Comparison of ENCODE assay signal across 8 cellular contexts in the genomic region with DNA sequence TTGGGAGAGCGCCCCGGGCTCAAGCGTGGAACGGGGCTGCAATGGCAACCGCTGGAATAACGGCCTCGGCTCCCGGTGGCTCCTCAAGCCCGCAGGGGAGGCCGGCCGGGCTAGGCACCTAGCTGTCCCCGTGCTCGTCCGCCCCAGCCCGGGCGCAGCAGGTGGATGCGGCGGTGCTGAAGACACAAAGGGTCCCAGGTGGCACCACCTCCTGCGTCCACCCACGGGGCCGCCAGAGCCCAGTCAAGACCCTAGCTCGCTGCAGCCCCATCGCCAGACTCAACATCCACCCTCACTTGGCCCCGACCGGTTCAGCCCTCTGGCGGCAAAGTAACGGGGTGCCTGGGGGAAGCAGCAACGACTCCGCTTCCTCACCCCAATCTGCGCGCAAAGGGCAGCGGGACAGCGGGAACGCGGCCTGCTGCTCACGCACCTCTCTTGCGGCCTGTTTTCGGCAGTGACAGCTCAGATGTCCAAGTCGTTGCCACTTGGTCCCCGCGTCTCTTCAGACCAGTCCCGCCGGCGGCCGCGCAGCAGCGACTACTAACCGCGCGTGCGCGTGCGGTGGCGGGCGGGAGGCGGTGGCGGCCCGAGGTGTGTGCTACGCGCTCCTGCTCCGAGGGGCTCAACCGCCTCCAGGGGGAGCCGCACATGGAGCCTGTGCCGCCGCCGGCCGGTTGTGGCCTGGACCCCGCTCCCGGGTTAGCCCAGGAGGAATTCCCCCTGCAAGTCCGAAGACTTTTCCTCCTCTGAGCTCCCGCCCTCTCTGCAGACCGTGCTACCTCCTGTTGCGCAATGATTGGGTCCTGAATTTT. TPM values are rescaled to one million over a fixed set of nuclear protein-coding genes. Genes with fewer than 3 reads are reported as not detected.
DNase-seq lines count a peak whose midpoint lies in the region; ATAC-seq, FAIRE-seq and TF ChIP-seq lines count a peak whose summit lies in the region.

A gene with protein sequence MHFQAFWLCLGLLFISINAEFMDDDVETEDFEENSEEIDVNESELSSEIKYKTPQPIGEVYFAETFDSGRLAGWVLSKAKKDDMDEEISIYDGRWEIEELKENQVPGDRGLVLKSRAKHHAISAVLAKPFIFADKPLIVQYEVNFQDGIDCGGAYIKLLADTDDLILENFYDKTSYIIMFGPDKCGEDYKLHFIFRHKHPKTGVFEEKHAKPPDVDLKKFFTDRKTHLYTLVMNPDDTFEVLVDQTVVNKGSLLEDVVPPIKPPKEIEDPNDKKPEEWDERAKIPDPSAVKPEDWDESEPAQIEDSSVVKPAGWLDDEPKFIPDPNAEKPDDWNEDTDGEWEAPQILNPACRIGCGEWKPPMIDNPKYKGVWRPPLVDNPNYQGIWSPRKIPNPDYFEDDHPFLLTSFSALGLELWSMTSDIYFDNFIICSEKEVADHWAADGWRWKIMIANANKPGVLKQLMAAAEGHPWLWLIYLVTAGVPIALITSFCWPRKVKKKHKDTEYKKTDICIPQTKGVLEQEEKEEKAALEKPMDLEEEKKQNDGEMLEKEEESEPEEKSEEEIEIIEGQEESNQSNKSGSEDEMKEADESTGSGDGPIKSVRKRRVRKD (minus strand): TSS at position 545 of the 815 bp plus-strand sequence. CDS start 14,570 bp downstream, outside the sequence.

- 0 to 1% methylated on average over 36 to 56 of the region's 73 CpGs for WGBS in mesodermal cell (ENCODE audit: insufficient coverage in 2 of 2), 2 experiments

- H3K27me3 Mint-ChIP-seq in activated CD8-positive, alpha-beta T cell treated with anti-CD3 and anti-CD28 coated beads, Interleukin-2, amount 10 ng/mL, durations not matched to agents 7 days and 5 days (ENCODE audit: low read depth): peaks cover 51% of the 10 kb centered on the region

- FAIRE-seq in endothelial cell of umbilical vein (lab: Jason Lieb, UNC): peak; percentile 62

- H3K9ac ChIP-seq in endothelial cell of umbilical vein (replicated peaks; ENCODE audit: extremely low read depth, insufficient read depth, low read length): no peak within 1 kb of the TSS

- ATAC-seq in GM19324 (IDR thresholded peaks at IDR 0.05; ENCODE audit: low FRiP score, unreplicated experiment) (peak; percentile 88), HG03439 (IDR thresholded peaks at IDR 0.05; ENCODE audit: unreplicated experiment) (peak; percentile 93)
- ATAC-seq in activated CD8-positive, alpha-beta T cell treated with anti-CD3 and anti-CD28 coated beads, Interleukin-2, amount 10 ng/mL, durations not matched to agents 7 days and 5 days: peak; percentile 92

- H4K20me1 ChIP-seq in endothelial cell of umbilical vein (replicated peaks; ENCODE audit: control insufficient read depth, extremely low read depth, insufficient read depth, low read length): no peaks in the 10 kb centered on the region

- H3K9me3 ChIP-seq in endothelial cell of umbilical vein (replicated peaks; ENCODE audit: control insufficient read depth, insufficient read depth, low read length) (no peaks in the 10 kb centered on the region), mesodermal cell (ENCODE audit: control insufficient read depth, low read length) (no peaks in the 10 kb centered on the region)

- no peaks in the 10 kb centered on the region for H3K9me1 ChIP-seq in endothelial cell of umbilical vein (replicated peaks; ENCODE audit: control insufficient read depth, extremely low read depth, insufficient read depth, low read length)

- peak; percentile 30 for TF ChIP-seq CTCF in BJ (IDR thresholded peaks at IDR 0.05; ENCODE audit: insufficient read depth, low read depth, low read length)
- TF ChIP-seq CTCF in endothelial cell of umbilical vein (IDR thresholded peaks at IDR 0.05; ENCODE audit: extremely low read depth in 1 of 2, insufficient read depth in 1 of 2, low read depth in 1 of 2, low read length in 2 of 2): peak; percentile 58 to 68

- dilution Hi-C loops in endothelial cell of umbilical vein (cut with MboI; ENCODE audit: extremely low pct_ligation_motif_present, low sequenced_read_pairs): no loop called here

- H3K4me1 ChIP-seq in endothelial cell of umbilical vein (ENCODE audit: control insufficient read depth, extremely low read depth, insufficient read depth, low read length): peaks cover 9% of the 10 kb centered on the region
- H3K4me1 ChIP-seq in mesodermal cell (ENCODE audit: control insufficient read depth, insufficient read depth, low read length, poor library complexity, severe bottlenecking): no peaks in the 10 kb centered on the region

- H3K4me1 Mint-ChIP-seq in activated CD8-positive, alpha-beta T cell treated with anti-CD3 and anti-CD28 coated beads, Interleukin-2, amount 10 ng/mL, durations not matched to agents 7 days and 5 days (ENCODE audit: low read depth): peaks cover 10% of the 10 kb centered on the region

- H3K79me2 ChIP-seq in endothelial cell of umbilical vein (ENCODE audit: control insufficient read depth, insufficient read depth, low read length): no peaks in the 10 kb centered on the region

- no peak within 1 kb of the TSS for H3K27ac Mint-ChIP-seq in activated CD8-positive, alpha-beta T cell treated with anti-CD3 and anti-CD28 coated beads, Interleukin-2, amount 10 ng/mL, durations not matched to agents 7 days and 5 days

- H3K36me3 ChIP-seq in BJ (ENCODE audit: control insufficient read depth, insufficient read depth, low read length) (no peaks in the 10 kb centered on the region), endothelial cell of umbilical vein (ENCODE audit: control insufficient read depth in 2 of 2, extremely low read depth in 1 of 2, insufficient read depth in 2 of 2, low read length in 2 of 2) (no peaks in the 10 kb centered on the region), mesodermal cell (ENCODE audit: control insufficient read depth, insufficient read depth, low read length) (no peaks in the 10 kb centered on the region)

- H3K36me3 Mint-ChIP-seq in activated CD8-positive, alpha-beta T cell treated with anti-CD3 and anti-CD28 coated beads, Interleukin-2, amount 10 ng/mL, durations not matched to agents 7 days and 5 days (ENCODE audit: low read depth): no peaks in the 10 kb centered on the region

- H3K27me3 ChIP-seq in BJ (ENCODE audit: control insufficient read depth, insufficient read depth, low read length) (peaks cover 16% of the 10 kb centered on the region), endothelial cell of umbilical vein (ENCODE audit: control insufficient read depth in 2 of 2, insufficient read depth in 2 of 2, low read length in 2 of 2) (peaks cover 14 to 34% of the 10 kb centered on the region in 2 experiments)

- intact Hi-C loops in endothelial cell of umbilical vein (cut with micrococcal nuclease): loop anchor here (1.0 to 2.0 kb wide), 5 partner anchors 55 to 424 kb away; partner anchors contain the start of genes ELMOD2 and SCOC

- POLR2A ChIA-PET in BJ (lab: Charles Lee) (no interaction called here), endothelial cell of umbilical vein (lab: Charles Lee) (no interaction called here)
- POLR2A ChIA-PET in activated CD8-positive, alpha-beta T cell treated with anti-CD3 and anti-CD28 coated beads, Interleukin-2, amount 10 ng/mL, durations not matched to agents 7 days and 5 days (lab: Charles Lee): no interaction called here

- no TSS peak for BruUV-seq in endothelial cell of umbilical vein (replicated peaks; lab: Mats Ljungman, UMichigan)

- CTCF ChIA-PET in BJ (lab: Yijun Ruan, JAX) (interaction anchor here (1.0 kb wide), 1 partner anchor 10 kb away, joined by 3 read pairs; no protein-coding TSS in a partner anchor), endothelial cell of umbilical vein (lab: Charles Lee) (interaction anchor here (0.6 to 5.7 kb wide), 15 partner anchors 10 to 423 kb away, joined by 3 to 30 read pairs (median 3); partner anchors contain the start of genes ELMOD2 and SCOC)
- CTCF ChIA-PET in activated CD8-positive, alpha-beta T cell treated with anti-CD3 and anti-CD28 coated beads, Interleukin-2, amount 10 ng/mL, durations not matched to agents 7 days and 5 days (lab: Charles Lee): interaction anchor here (0.7 to 1.5 kb wide), 4 partner anchors 10 to 183 kb away, joined by 3 to 4 read pairs (median 4); no protein-coding TSS in a partner anchor

- H2AFZ ChIP-seq in endothelial cell of umbilical vein (ENCODE audit: low read depth, low read length): peak within 1 kb of the TSS; percentile 94

- DNase-seq in BJ (ENCODE audit: low read depth) (no peak), NCI-H510A treated with DMSO at 0.1 percent for 48 hours (lab: John Stamatoyannopoulos, UW) (peak; percentile 68), endothelial cell of umbilical vein (ENCODE audit: low read depth, low spot score) (peak; percentile 78)
- peak; percentile 65 for DNase-seq in activated CD8-positive, alpha-beta T cell treated with anti-CD3 and anti-CD28 coated beads, Interleukin-2, amount 10 ng/mL, durations not matched to agents 7 days and 5 days
- peak; percentile 45 for DNase-seq in stimulated activated CD8-positive, alpha-beta memory T cell treated with anti-CD3 and anti-CD28 coated beads, Interleukin-4, amount 100 ng/mL, for 24 hours (ENCODE audit: low read depth)

- TF ChIP-seq POLR2A in endothelial cell of umbilical vein (IDR thresholded peaks at IDR 0.05; ENCODE audit: low read depth, low read length): no peak

- H3K4me3 ChIP-seq in BJ (ENCODE audit: low read depth, low read length): peak within 1 kb of the TSS; percentile 55
- H3K4me3 ChIP-seq in endothelial cell of umbilical vein (replicated peaks in 1 of 3; ENCODE audit: insufficient read depth in 1 of 3, low read depth in 1 of 3, low read length in 3 of 3): peak within 1 kb of the TSS; percentile 30 to 64 (median 48)
- peak within 1 kb of the TSS; percentile 61 for H3K4me3 ChIP-seq in mesodermal cell (ENCODE audit: extremely low read depth, insufficient read depth, low read length, poor library complexity, severe bottlenecking)

- H3K27ac ChIP-seq in endothelial cell of umbilical vein (ENCODE audit: insufficient read depth, low read depth, low read length): no peak within 1 kb of the TSS
- peak within 1 kb of the TSS; percentile 43 for H3K27ac ChIP-seq in mesodermal cell (ENCODE audit: low read depth, low read length, severe bottlenecking)

- peak within 1 kb of the TSS; percentile 54 for H3K4me2 ChIP-seq in endothelial cell of umbilical vein (ENCODE audit: insufficient read depth, low read length)

- peak within 1 kb of the TSS; percentile 76 for H3K4me3 Mint-ChIP-seq in activated CD8-positive, alpha-beta T cell treated with anti-CD3 and anti-CD28 coated beads, Interleukin-2, amount 10 ng/mL, durations not matched to agents 7 days and 5 days

- no peaks in the 10 kb centered on the region for H3K9me3 Mint-ChIP-seq in activated CD8-positive, alpha-beta T cell treated with anti-CD3 and anti-CD28 coated beads, Interleukin-2, amount 10 ng/mL, durations not matched to agents 7 days and 5 days (ENCODE audit: insufficient read depth)

RNA-seq across cellular contexts. Expression of the gene that starts here (rescaled TPM):
- polyA plus RNA-seq in BJ (2011; rRNA removed): 0.06 TPM in 1 of 2 replicates, not detected in the other
- polyA minus RNA-seq in BJ (2011; rRNA and poly(A)+ RNA removed): 0.05 TPM in 1 of 2 replicates, not detected in the other
- under 1 TPM; 0.11 to 0.13 TPM for total RNA-seq in activated CD8-positive, alpha-beta T cell treated with anti-CD3 and anti-CD28 coated beads, Interleukin-2, amount 10 ng/mL, durations not matched to agents 7 days and 5 days
- 0.60 and 1.00 TPM in 2 replicates for total RNA-seq in endothelial cell of umbilical vein
- 0.05 and 0.12 TPM in 2 replicates for polyA plus RNA-seq in endothelial cell of umbilical vein
- polyA plus RNA-seq in endothelial cell of umbilical vein (2011; cell fraction: cytosol; rRNA removed): 0.10 and 0.19 TPM in 2 replicates
- 0.14 and 0.21 TPM in 2 replicates for polyA plus RNA-seq in endothelial cell of umbilical vein (2011; cell fraction: nucleus; rRNA removed)
- polyA plus RNA-seq in endothelial cell of umbilical vein (2012): 0.11 and 0.41 TPM in 2 replicates
- not detected in 2 replicates for polyA minus RNA-seq in endothelial cell of umbilical vein
- polyA minus RNA-seq in endothelial cell of umbilical vein (2011; cell fraction: cytosol; rRNA and poly(A)+ RNA removed): 0.31 TPM
- not detected in 2 replicates for polyA minus RNA-seq in endothelial cell of umbilical vein (2011; cell fraction: nucleus; rRNA and poly(A)+ RNA removed)
- polyA plus RNA-seq in mesodermal cell (2013, experiment 1 of 2): 3.3 TPM
- polyA plus RNA-seq in mesodermal cell (2013, experiment 2 of 2): 5.1 TPM

Comparison
In these comparisons a context has a peak if more than half of its experiments do, and no peak if none do; other contexts are left out.
1. Peak in DNase-seq and ATAC-seq in activated CD8-positive, alpha-beta T cell treated with anti-CD3 and anti-CD28 coated beads, Interleukin-2, amount 10 ng/mL, durations not matched to agents 7 days and 5 days; RNA of the gene not detected or under 1 TPM.
2. Peak in DNase-seq, H3K4me3 ChIP-seq and H3K4me2 ChIP-seq in endothelial cell of umbilical vein; RNA of the gene not detected or under 1 TPM.